18 cellular contexts compared by ENCODE assay signal in genomic region chr6:87261534-87261933, GRCh38.
"Had no signal": no experiment of that assay in that cellular context is flagged by ENCODE, and none has a peak within 500 bp of the region (broad histone marks: within the 10 kb centered on the region; RNA-seq: fewer than 3 reads in every experiment).

No MANE protein-coding gene starts in this region.

- DNase-seq: effector memory CD4-positive, alpha-beta T cell; heart left ventricle; hippocampal formation; left colon; left ventricle myocardium superior; mesenchymal stem cell; midbrain; nucleus accumbens; ovary; small intestine; stimulated activated CD4-positive, alpha-beta T cell treated with anti-CD3 and anti-CD28 coated beads, Interleukin-12 subunit alpha, Interleukin-12 subunit beta, amount 100 ng/mL, for 4 hours; stimulated activated naive CD8-positive, alpha-beta T cell treated with anti-CD3 and anti-CD28 coated beads, Interleukin-15, Interleukin-2, amounts not matched to agents 100 U/mL and 50 U/mL, for 24 hours; thyroid gland; upper lobe of left lung; uterus had no signal

- H3K27me3 Mint-ChIP-seq: natural killer cell treated with Interleukin-12 subunit alpha and Interleukin-12 subunit beta and Interleukin-15 and Interleukin-18, amount 100 ng/mL, for 72 hours had no signal

- H3K4me3 Mint-ChIP-seq: natural killer cell treated with Interleukin-12 subunit alpha and Interleukin-12 subunit beta and Interleukin-15 and Interleukin-18, amount 100 ng/mL, for 72 hours; neural progenitor cell had no signal

- FAIRE-seq: small intestine had no signal

- H3K4me1 Mint-ChIP-seq: neural progenitor cell had no signal

- ATAC-seq: esophagus mucosa; heart left ventricle; left colon; left ventricle myocardium superior; natural killer cell treated with Interleukin-12 subunit alpha and Interleukin-12 subunit beta and Interleukin-15 and Interleukin-18, amount 100 ng/mL, for 72 hours; stimulated activated naive CD8-positive, alpha-beta T cell treated with anti-CD3 and anti-CD28 coated beads, Interleukin-15, Interleukin-2, amounts not matched to agents 100 U/mL and 50 U/mL, for 24 hours had no signal

- H3K27ac Mint-ChIP-seq: natural killer cell treated with Interleukin-12 subunit alpha and Interleukin-12 subunit beta and Interleukin-15 and Interleukin-18, amount 100 ng/mL, for 72 hours; neural progenitor cell had no signal

- H3K9me3 Mint-ChIP-seq: natural killer cell treated with Interleukin-12 subunit alpha and Interleukin-12 subunit beta and Interleukin-15 and Interleukin-18, amount 100 ng/mL, for 72 hours; neural progenitor cell had no signal
